12 cellular contexts compared by ENCODE assay signal in genomic region chr3:16481570-16481897, GRCh38. TPM values are rescaled to one million over a fixed set of nuclear protein-coding genes. Genes with fewer than 3 reads are reported as not detected.
DNase-seq lines count a peak whose midpoint lies in the region; ATAC-seq, FAIRE-seq and TF ChIP-seq lines count a peak whose summit lies in the region.
"Had no signal": no experiment of that assay in that cellular context is flagged by ENCODE, and none has a peak within 500 bp of the region (broad histone marks: within the 10 kb centered on the region; RNA-seq: fewer than 3 reads in every experiment).

No MANE protein-coding gene starts in this region.

- no peaks in the 10 kb centered on the region for H3K27me3 ChIP-seq in esophagus squamous epithelium

- CTCF ChIA-PET in activated CD4-positive, alpha-beta T cell treated with anti-CD3 and anti-CD28 coated beads, Interleukin-2, amount 10 ng/mL, durations not matched to agents 7 days and 5 days (lab: Charles Lee): interaction anchor here (1.4 to 2.1 kb wide), 2 partner anchors 15 to 191 kb away, joined by 6 to 10 read pairs; no protein-coding TSS in a partner anchor

- H3K27me3 Mint-ChIP-seq in activated CD4-positive, alpha-beta T cell treated with anti-CD3 and anti-CD28 coated beads, Interleukin-2, amount 10 ng/mL, durations not matched to agents 7 days and 5 days: no peaks in the 10 kb centered on the region
- H3K27me3 Mint-ChIP-seq in stimulated activated naive B cell treated with anti-CD40 and anti-IgM and Interleukin-4, amounts not matched to agents 10 μg/mL and 1 μg/mL and 100 μg/mL, for 72 hours: no peaks in the 10 kb centered on the region

- DNase-seq in activated CD4-positive, alpha-beta T cell treated with anti-CD3 and anti-CD28 coated beads, Interleukin-2, amount 10 ng/mL, durations not matched to agents 7 days and 5 days: no peak
- DNase-seq in activated CD4-positive, alpha-beta T cell treated with anti-CD3 and anti-CD28 coated beads, Interleukin-2, amount 50 U/mL, for 4 hours: no peak
- DNase-seq in SK-N-DZ (ENCODE audit: low spot score) (peak; percentile 51), esophagus squamous epithelium (lab: John Stamatoyannopoulos, UW) (no peak), H54 (ENCODE audit: insufficient read length, low spot score) (no peak), GF-D8 (lab: John Stamatoyannopoulos, UW) (no peak)
- no peak for DNase-seq in stimulated activated naive B cell treated with anti-CD40 and anti-IgM and Interleukin-4, amounts not matched to agents 10 μg/mL and 1 μg/mL and 100 μg/mL, for 72 hours
- DNase-seq: ACHN, glutamatergic neuron, NCI-H524 treated with DMSO at 0.1 percent for 48 hours had no signal

- intact Hi-C loops in esophagus squamous epithelium (cut with DNase I): no loop called here

- H3K27ac Mint-ChIP-seq in activated CD4-positive, alpha-beta T cell treated with anti-CD3 and anti-CD28 coated beads, Interleukin-2, amount 10 ng/mL, durations not matched to agents 7 days and 5 days: peak overlapping the region; percentile 89
- H3K27ac Mint-ChIP-seq in stimulated activated naive B cell treated with anti-CD40 and anti-IgM and Interleukin-4, amounts not matched to agents 10 μg/mL and 1 μg/mL and 100 μg/mL, for 72 hours: peak overlapping the region; percentile 93

- no peak for ATAC-seq in stimulated activated naive B cell treated with anti-CD40 and anti-IgM and Interleukin-4, amounts not matched to agents 10 μg/mL and 1 μg/mL and 100 μg/mL, for 72 hours (replicated peaks)
- ATAC-seq in HG02759 (IDR thresholded peaks at IDR 0.05; ENCODE audit: unreplicated experiment): no peak

- H3K4me3 ChIP-seq in esophagus squamous epithelium: no peak overlapping the region

- POLR2A ChIA-PET in activated CD4-positive, alpha-beta T cell treated with anti-CD3 and anti-CD28 coated beads, Interleukin-2, amount 10 ng/mL, durations not matched to agents 7 days and 5 days (lab: Charles Lee): interaction anchor here (1.0 kb wide), 1 partner anchor 31 kb away, joined by 3 read pairs; no protein-coding TSS in a partner anchor

- peak overlapping the region; percentile 51 for H3K4me3 Mint-ChIP-seq in activated CD4-positive, alpha-beta T cell treated with anti-CD3 and anti-CD28 coated beads, Interleukin-2, amount 10 ng/mL, durations not matched to agents 7 days and 5 days
- H3K4me3 Mint-ChIP-seq in stimulated activated naive B cell treated with anti-CD40 and anti-IgM and Interleukin-4, amounts not matched to agents 10 μg/mL and 1 μg/mL and 100 μg/mL, for 72 hours: peak overlapping the region; percentile 17 to 75

- H3K36me3 ChIP-seq in esophagus squamous epithelium: no peaks in the 10 kb centered on the region

- H3K27ac ChIP-seq in esophagus squamous epithelium: peak overlapping the region in 3 of 4 donors; percentile 27 to 59 (median 37)

- H3K36me3 Mint-ChIP-seq in activated CD4-positive, alpha-beta T cell treated with anti-CD3 and anti-CD28 coated beads, Interleukin-2, amount 10 ng/mL, durations not matched to agents 7 days and 5 days (ENCODE audit: low read depth): peaks cover 71% of the 10 kb centered on the region
- H3K36me3 Mint-ChIP-seq in stimulated activated naive B cell treated with anti-CD40 and anti-IgM and Interleukin-4, amounts not matched to agents 10 μg/mL and 1 μg/mL and 100 μg/mL, for 72 hours: peaks cover 75 to 93% of the 10 kb centered on the region in 2 donors

- peaks cover 2% of the 10 kb centered on the region for H3K9me3 Mint-ChIP-seq in activated CD4-positive, alpha-beta T cell treated with anti-CD3 and anti-CD28 coated beads, Interleukin-2, amount 10 ng/mL, durations not matched to agents 7 days and 5 days
- peaks cover 3 to 6% of the 10 kb centered on the region in 2 donors for H3K9me3 Mint-ChIP-seq in stimulated activated naive B cell treated with anti-CD40 and anti-IgM and Interleukin-4, amounts not matched to agents 10 μg/mL and 1 μg/mL and 100 μg/mL, for 72 hours

- no peaks in the 10 kb centered on the region for H3K9me3 ChIP-seq in esophagus squamous epithelium

- no peak for TF ChIP-seq CTCF in esophagus squamous epithelium (IDR thresholded peaks at IDR 0.05)

- H3K4me1 Mint-ChIP-seq in activated CD4-positive, alpha-beta T cell treated with anti-CD3 and anti-CD28 coated beads, Interleukin-2, amount 10 ng/mL, durations not matched to agents 7 days and 5 days: peaks cover 84% of the 10 kb centered on the region
- peaks cover 52 to 87% of the 10 kb centered on the region in 2 donors for H3K4me1 Mint-ChIP-seq in stimulated activated naive B cell treated with anti-CD40 and anti-IgM and Interleukin-4, amounts not matched to agents 10 μg/mL and 1 μg/mL and 100 μg/mL, for 72 hours

- 37 to 64% methylated on average over 3 of the region's 3 CpGs for WGBS in esophagus squamous epithelium, 2 donors

- TF ChIP-seq POLR2A in esophagus squamous epithelium (IDR thresholded peaks at IDR 0.05) (no peak), H54 (IDR thresholded peaks at IDR 0.05; ENCODE audit: low read depth, low read length) (no peak)

- H3K4me1 ChIP-seq in esophagus squamous epithelium: peaks cover 0 to 52% (median 18%) of the 10 kb centered on the region in 3 donors

- no peak for FAIRE-seq in H54 (lab: Jason Lieb, UNC)
- FAIRE-seq: colon had no signal

RNA-seq across cellular contexts. Expression of gene RFTN1, which starts 32.0 kb away (rescaled TPM):
- 10 to 100 TPM; 57.3 to 57.9 TPM for total RNA-seq in activated CD4-positive, alpha-beta T cell treated with anti-CD3 and anti-CD28 coated beads, Interleukin-2, amount 10 ng/mL, durations not matched to agents 7 days and 5 days
- 9.9 and 10.3 TPM in 2 replicates for polyA plus RNA-seq in SK-N-DZ (2014; cell fraction: cytosol; rRNA removed)
- 6.0 and 7.1 TPM in 2 replicates for polyA plus RNA-seq in SK-N-DZ (2014; cell fraction: nucleus; rRNA removed)
- 10 to 100 TPM in 2 of 4 donors, 1 to 10 TPM in 2; 5.0 to 22.7 (median 12.4) TPM for total RNA-seq in esophagus squamous epithelium
